In the genomic region with DNA sequence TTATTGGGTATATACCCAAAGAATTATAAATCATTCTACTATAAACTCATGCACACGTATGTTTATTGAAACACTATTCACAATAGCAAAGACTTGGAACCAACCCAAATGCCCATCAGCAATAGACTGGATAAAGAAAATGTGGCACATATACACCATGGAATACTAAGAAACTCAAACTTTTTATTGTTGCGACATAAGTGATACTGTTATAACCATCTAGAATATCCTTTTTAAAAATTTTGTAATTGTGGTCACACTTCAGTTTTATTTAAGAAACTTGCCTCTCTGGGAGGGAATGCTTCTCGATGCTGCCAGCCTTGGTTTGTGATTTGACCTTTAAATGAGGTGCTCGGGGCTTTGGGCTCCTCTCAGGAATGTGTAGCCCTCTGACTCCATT, we compare ENCODE assay signal across 19 cellular contexts.
"Had no signal": no experiment of that assay in that cellular context is flagged by ENCODE, and none has a peak within 500 bp of the region (broad histone marks: within the 10 kb centered on the region; RNA-seq: fewer than 3 reads in every experiment).

No MANE protein-coding gene starts in this region.

- ATAC-seq: activated T-helper 17 cell treated with anti-CD3 and anti-CD28 coated beads, Interleukin-2, amount 50 U/mL, for 72 hours had no signal

- H3K9me3 Mint-ChIP-seq: activated B cell treated with CpG ODN at 0.5 μM for 24 hours; activated CD4-positive, alpha-beta memory T cell treated with anti-CD3 and anti-CD28 coated beads for 36 hours; activated CD4-positive, alpha-beta T cell treated with anti-CD3 and anti-CD28 coated beads, Interleukin-2, amount 10 ng/mL, durations not matched to agents 7 days and 5 days; activated naive CD4-positive, alpha-beta T cell treated with anti-CD3 and anti-CD28 coated beads for 36 hours; activated T-helper 17 cell treated with anti-CD3 and anti-CD28 coated beads, Interleukin-2, amount 50 U/mL, for 72 hours; T-helper 1 cell treated with Interleukin-12 subunit alpha and Interleukin-12 subunit beta and Interleukin-4 antibody, amounts not matched to agents 30 μg/mL and 1 μg/mL, for 36 hours had no signal

- H3K27ac Mint-ChIP-seq: activated CD4-positive, alpha-beta memory T cell treated with anti-CD3 and anti-CD28 coated beads for 36 hours; activated naive CD4-positive, alpha-beta T cell treated with anti-CD3 and anti-CD28 coated beads for 36 hours; activated naive CD8-positive, alpha-beta T cell; activated T-helper 17 cell treated with anti-CD3 and anti-CD28 coated beads, Interleukin-2, amount 50 U/mL, for 72 hours; T-helper 1 cell treated with Interleukin-12 subunit alpha and Interleukin-12 subunit beta and Interleukin-4 antibody, amounts not matched to agents 30 μg/mL and 1 μg/mL, for 36 hours had no signal

- H3K4me3 Mint-ChIP-seq: activated B cell treated with CpG ODN at 0.5 μM for 24 hours; activated CD4-positive, alpha-beta memory T cell treated with anti-CD3 and anti-CD28 coated beads for 36 hours; activated CD4-positive, alpha-beta T cell treated with anti-CD3 and anti-CD28 coated beads, Interleukin-2, amount 10 ng/mL, durations not matched to agents 7 days and 5 days; activated naive CD4-positive, alpha-beta T cell treated with anti-CD3 and anti-CD28 coated beads for 36 hours; activated naive CD8-positive, alpha-beta T cell; activated T-helper 17 cell treated with anti-CD3 and anti-CD28 coated beads, Interleukin-2, amount 50 U/mL, for 72 hours; T-helper 1 cell treated with Interleukin-12 subunit alpha and Interleukin-12 subunit beta and Interleukin-4 antibody, amounts not matched to agents 30 μg/mL and 1 μg/mL, for 36 hours had no signal

- H3K36me3 Mint-ChIP-seq: activated CD4-positive, alpha-beta memory T cell treated with anti-CD3 and anti-CD28 coated beads for 36 hours; activated naive CD8-positive, alpha-beta T cell had no signal

- DNase-seq: activated B cell treated with CpG ODN at 0.5 μM for 24 hours; activated CD4-positive, alpha-beta memory T cell treated with anti-CD3 and anti-CD28 coated beads for 36 hours; activated CD4-positive, alpha-beta T cell treated with anti-CD3 and anti-CD28 coated beads for 1 hour; activated CD4-positive, alpha-beta T cell treated with anti-CD3 and anti-CD28 coated beads, Interleukin-2, amount 10 ng/mL, durations not matched to agents 7 days and 5 days; activated gamma-delta T cell; activated naive CD4-positive, alpha-beta T cell treated with anti-CD3 and anti-CD28 coated beads for 36 hours; activated T-cell treated with anti-CD3 and anti-CD28 coated beads for 4 hours; activated T-cell treated with anti-CD3 and anti-CD28 coated beads, Interleukin-2, amount 50 U/mL, for 48 hours; Karpas-422; MM.1S; NCI-H1105; NCI-H1436 treated with DMSO at 0.1 percent for 48 hours; NCI-H187; NCI-H2081; NCI-H510A treated with DMSO at 0.1 percent for 48 hours; SHP77 treated with DMSO at 0.1 percent for 48 hours had no signal

- H3K4me1 Mint-ChIP-seq: activated T-helper 17 cell treated with anti-CD3 and anti-CD28 coated beads, Interleukin-2, amount 50 U/mL, for 72 hours had no signal

- H3K27me3 Mint-ChIP-seq: activated B cell treated with CpG ODN at 0.5 μM for 24 hours; activated naive CD8-positive, alpha-beta T cell; activated T-helper 17 cell treated with anti-CD3 and anti-CD28 coated beads, Interleukin-2, amount 50 U/mL, for 72 hours had no signal
